In genomic region chr13:43786472-43786765, GRCh38 we compare ENCODE assay signal across 8 cellular contexts. TPM values are rescaled to one million over a fixed set of nuclear protein-coding genes. Genes with fewer than 3 reads are reported as not detected.
DNase-seq lines count a peak whose midpoint lies in the region; ATAC-seq, FAIRE-seq and TF ChIP-seq lines count a peak whose summit lies in the region.
"Had no signal": no experiment of that assay in that cellular context is flagged by ENCODE, and none has a peak within 500 bp of the region (broad histone marks: within the 10 kb centered on the region; RNA-seq: fewer than 3 reads in every experiment).

No MANE protein-coding gene starts in this region.

- no peaks in the 10 kb centered on the region for H3K36me3 ChIP-seq in HEK293 (ENCODE audit: control insufficient read depth in 2 of 2, insufficient read depth in 1 of 2, low read length in 2 of 2)
- H3K36me3 ChIP-seq in keratinocyte (ENCODE audit: control insufficient read depth in 2 of 2, extremely low read depth in 1 of 2, insufficient read depth in 2 of 2, low read length in 2 of 2) = no peaks in the 10 kb centered on the region
- H3K36me3 ChIP-seq in stomach smooth muscle (ENCODE audit: control insufficient read depth in 2 of 2, insufficient read depth in 2 of 2, low read length in 2 of 2) = no peaks in the 10 kb centered on the region
- H3K36me3 ChIP-seq in small intestine (ENCODE audit: control insufficient read depth in 2 of 2, insufficient read depth in 2 of 2, low read length in 2 of 2) = no peaks in the 10 kb centered on the region

- peak overlapping the region; percentile 74 for H3K4me3 Mint-ChIP-seq in activated T-helper 17 cell treated with anti-CD3 and anti-CD28 coated beads, Interleukin-2, amount 50 U/mL, for 72 hours

- FAIRE-seq in keratinocyte (lab: Jason Lieb, UNC) = no peak
- FAIRE-seq in small intestine (lab: Jason Lieb, UNC) = no peak

- no peaks in the 10 kb centered on the region for H3K4me1 Mint-ChIP-seq in activated T-helper 17 cell treated with anti-CD3 and anti-CD28 coated beads, Interleukin-2, amount 50 U/mL, for 72 hours

- H3K27ac Mint-ChIP-seq in activated T-helper 17 cell treated with anti-CD3 and anti-CD28 coated beads, Interleukin-2, amount 50 U/mL, for 72 hours = no peak overlapping the region

- H3K4me3 ChIP-seq in HEK293 (ENCODE audit: low read depth, low read length) = peak overlapping the region; percentile 55
- peak overlapping the region; percentile 63 to 80 (median 74) for H3K4me3 ChIP-seq in keratinocyte (ENCODE audit: control insufficient read depth in 2 of 3, extremely low read depth in 1 of 3, insufficient read depth in 2 of 3, low read depth in 1 of 3, low read length in 3 of 3)
- H3K4me3 ChIP-seq in stomach smooth muscle (ENCODE audit: low read length in 2 of 2) = peak overlapping the region; percentile 74 to 88
- peak overlapping the region in 1 of 2 donors; percentile 62 for H3K4me3 ChIP-seq in small intestine (ENCODE audit: low read depth in 1 of 2, low read length in 2 of 2)

- peaks cover 43% of the 10 kb centered on the region for H3K27me3 Mint-ChIP-seq in activated T-helper 17 cell treated with anti-CD3 and anti-CD28 coated beads, Interleukin-2, amount 50 U/mL, for 72 hours

- POLR2A ChIA-PET in HEK293 (lab: Yijun Ruan, JAX) = no interaction called here

- peak overlapping the region; percentile 79; the same call in 1 of the 2 replicates for H3K27ac ChIP-seq in HEK293 (ENCODE audit: extremely low read depth, low read depth, low read length)
- peak overlapping the region; percentile 8 for H3K27ac ChIP-seq in keratinocyte (ENCODE audit: control insufficient read depth, insufficient read depth, low read length)
- H3K27ac ChIP-seq in stomach smooth muscle (ENCODE audit: low read length) = peak overlapping the region; percentile 70
- H3K27ac ChIP-seq in small intestine (ENCODE audit: low read depth in 1 of 2, low read length in 1 of 2) = peak overlapping the region in 1 of 2 donors; percentile 31

- H3K36me3 Mint-ChIP-seq in activated T-helper 17 cell treated with anti-CD3 and anti-CD28 coated beads, Interleukin-2, amount 50 U/mL, for 72 hours (ENCODE audit: low read depth) = no peaks in the 10 kb centered on the region

- intact Hi-C loops in head of caudate nucleus (cut with DNase I) = loop anchor here (5.0 to 10.0 kb wide), 3 partner anchors 91 to 702 kb away; partner anchors contain the start of genes CCDC122 and LACC1

- WGBS in small intestine, 3 donors = 0% methylated on average over 26 to 28 of the region's 28 CpGs

- H3K9me1 ChIP-seq in keratinocyte (ENCODE audit: control insufficient read depth, extremely low read depth, insufficient read depth, low read length) = no peaks in the 10 kb centered on the region

- H3K79me2 ChIP-seq in keratinocyte (ENCODE audit: control insufficient read depth, insufficient read depth, low read length) = no peaks in the 10 kb centered on the region

- H3K4me1 ChIP-seq in HEK293 (ENCODE audit: control insufficient read depth, insufficient read depth, low read length) (peaks cover 10% of the 10 kb centered on the region), keratinocyte (ENCODE audit: control insufficient read depth, extremely low read depth, insufficient read depth, low read length) (peaks cover 23% of the 10 kb centered on the region), stomach smooth muscle (ENCODE audit: control insufficient read depth, insufficient read depth, low read length) (peaks cover 9% of the 10 kb centered on the region), small intestine (ENCODE audit: control insufficient read depth in 2 of 2, insufficient read depth in 1 of 2, low read depth in 1 of 2, low read length in 1 of 2) (peaks cover 0 to 2% of the 10 kb centered on the region in 2 donors)

- H3K9me3 ChIP-seq in HEK293 (ENCODE audit: control insufficient read depth, insufficient read depth, low read depth, low read length) (no peaks in the 10 kb centered on the region), keratinocyte (ENCODE audit: control insufficient read depth, low read depth, low read length) (no peaks in the 10 kb centered on the region), stomach smooth muscle (ENCODE audit: control insufficient read depth in 2 of 2, low read length in 2 of 2) (no peaks in the 10 kb centered on the region), small intestine (ENCODE audit: control insufficient read depth, low read depth) (no peaks in the 10 kb centered on the region)

- TF ChIP-seq CTCF in HEK293 (tag by site-specific recombination; IDR thresholded peaks at IDR 0.05) (no peak), keratinocyte (optimal IDR thresholded peaks at IDR 0.05 in 1 of 3, IDR thresholded peaks at IDR 0.05 in 1 of 3, conservative IDR thresholded peaks at IDR 0.05 in 1 of 3; ENCODE audit: extremely low read depth in 1 of 3, insufficient read depth in 2 of 3, low read length in 3 of 3) (no peak)

- no peaks in the 10 kb centered on the region for H4K20me1 ChIP-seq in keratinocyte (ENCODE audit: control insufficient read depth, extremely low read depth, insufficient read depth, low read length)

- DNase-seq in keratinocyte (ENCODE audit: low read depth, low spot score) (no peak), small intestine (no peak), head of caudate nucleus (no peak)

- H2AFZ ChIP-seq in keratinocyte (ENCODE audit: control insufficient read depth, low read length) = peak overlapping the region; percentile 91

- CTCF ChIA-PET in HEK293 (lab: Yijun Ruan, JAX) = interaction anchor here (0.5 kb wide), 1 partner anchor 46 kb away, joined by 3 read pairs; no protein-coding TSS in a partner anchor

- no peak for ATAC-seq in activated T-helper 17 cell treated with anti-CD3 and anti-CD28 coated beads, Interleukin-2, amount 50 U/mL, for 72 hours (replicated peaks)
- ATAC-seq in HG03175 (IDR thresholded peaks at IDR 0.05; ENCODE audit: unreplicated experiment) = no peak

- H3K4me2 ChIP-seq in keratinocyte (ENCODE audit: control insufficient read depth, extremely low read depth, insufficient read depth, low read depth, low read length) = peak overlapping the region; percentile 96

- dilution Hi-C loops in keratinocyte (cut with MboI; ENCODE audit: extremely low pct_ligation_motif_present, low sequenced_read_pairs) = no loop called here

- no peaks in the 10 kb centered on the region for H3K9me3 Mint-ChIP-seq in activated T-helper 17 cell treated with anti-CD3 and anti-CD28 coated beads, Interleukin-2, amount 50 U/mL, for 72 hours

- H3K9ac ChIP-seq in keratinocyte (ENCODE audit: control insufficient read depth, extremely low read depth, insufficient read depth, low read length) = peak overlapping the region; percentile 76
- H3K9ac ChIP-seq in stomach smooth muscle (ENCODE audit: low read length in 2 of 2) = peak overlapping the region; percentile 61 to 62

- H3K27me3 ChIP-seq in keratinocyte (ENCODE audit: control insufficient read depth, extremely low read depth, insufficient read depth, low read length) (no peaks in the 10 kb centered on the region), stomach smooth muscle (ENCODE audit: control insufficient read depth in 1 of 2, insufficient read depth in 2 of 2, low read length in 2 of 2) (no peaks in the 10 kb centered on the region), small intestine (ENCODE audit: control insufficient read depth in 2 of 2, insufficient read depth in 2 of 2, low read length in 2 of 2) (peaks cover 0 to 4% of the 10 kb centered on the region in 2 donors)

TF ChIP-seq in HEK293, 187 proteins besides CTCF, POLR2A, EP300 and RAD21 (continues in another document):
- TF ChIP-seq ZNF561 (tag by site-specific recombination; IDR thresholded peaks at IDR 0.05; ENCODE audit: borderline replicate concordance) (0 out of 2 replicates have a peak, but pooled peaks have one; percentile 8), ZBTB20 (tag by site-specific recombination; IDR thresholded peaks at IDR 0.05) (peak; percentile 80), ZNF341 (tag by site-specific recombination; IDR thresholded peaks at IDR 0.05; ENCODE audit: low read depth) (peak; percentile 79), ZBTB8A (tag by site-specific recombination; IDR thresholded peaks at IDR 0.05) (peak; percentile 62), ZNF24 (tag by site-specific recombination; IDR thresholded peaks at IDR 0.05) (no peak), BCL11A (tag by site-specific recombination; IDR thresholded peaks at IDR 0.05; ENCODE audit: low read depth) (no peak), ZNF223 (tag by site-specific recombination; IDR thresholded peaks at IDR 0.05) (no peak), ZEB2 (tag by site-specific recombination; IDR thresholded peaks at IDR 0.05) (peak; percentile 40; the same call in 1 of the 2 replicates)

RNA-seq across cellular contexts. Expression of gene ENOX1, which starts 0.4 kb away (rescaled TPM):
- total RNA-seq in activated T-helper 17 cell treated with anti-CD3 and anti-CD28 coated beads, Interleukin-2, amount 50 U/mL, for 72 hours = 1 to 10 TPM in 1 of 2 donors, not detected in 1; 1.7 TPM
- polyA plus RNA-seq in keratinocyte = 1.0 to 1.1 TPM (median 1.0 TPM) in 3 replicates
- polyA plus RNA-seq in keratinocyte (2011; ENCODE audit: low read depth) = 0.72 TPM
- polyA plus RNA-seq in keratinocyte (2011; cell fraction: cytosol; rRNA removed) = 1.2 TPM in 2 replicates
- 1.1 and 1.7 TPM in 2 replicates for polyA plus RNA-seq in keratinocyte (2011; cell fraction: nucleus; rRNA removed)
- 0.44 and 0.56 TPM in 2 replicates for polyA plus RNA-seq in keratinocyte (2012; ENCODE audit: low replicate concordance)
- 0.95 to 1.2 TPM (median 1.1 TPM) in 3 replicates for polyA minus RNA-seq in keratinocyte
- polyA minus RNA-seq in keratinocyte (2011; cell fraction: cytosol; rRNA and poly(A)+ RNA removed) = 0.58 TPM
- polyA minus RNA-seq in keratinocyte (2011; cell fraction: nucleus; rRNA and poly(A)+ RNA removed) = 1.3 and 1.6 TPM in 2 replicates
- polyA plus RNA-seq in small intestine = under 1 TPM in 2 of 3 donors, not detected in 1; 0.27 to 0.87 TPM
- total RNA-seq: T-helper 2 cell treated with Interferon-gamma antibody and Interleukin-4, amounts not matched to agents 100 ng/mL and 5 ng/mL, for 36 hours had no signal
